ENCODE assay signal across 8 cellular contexts in the genomic region with DNA sequence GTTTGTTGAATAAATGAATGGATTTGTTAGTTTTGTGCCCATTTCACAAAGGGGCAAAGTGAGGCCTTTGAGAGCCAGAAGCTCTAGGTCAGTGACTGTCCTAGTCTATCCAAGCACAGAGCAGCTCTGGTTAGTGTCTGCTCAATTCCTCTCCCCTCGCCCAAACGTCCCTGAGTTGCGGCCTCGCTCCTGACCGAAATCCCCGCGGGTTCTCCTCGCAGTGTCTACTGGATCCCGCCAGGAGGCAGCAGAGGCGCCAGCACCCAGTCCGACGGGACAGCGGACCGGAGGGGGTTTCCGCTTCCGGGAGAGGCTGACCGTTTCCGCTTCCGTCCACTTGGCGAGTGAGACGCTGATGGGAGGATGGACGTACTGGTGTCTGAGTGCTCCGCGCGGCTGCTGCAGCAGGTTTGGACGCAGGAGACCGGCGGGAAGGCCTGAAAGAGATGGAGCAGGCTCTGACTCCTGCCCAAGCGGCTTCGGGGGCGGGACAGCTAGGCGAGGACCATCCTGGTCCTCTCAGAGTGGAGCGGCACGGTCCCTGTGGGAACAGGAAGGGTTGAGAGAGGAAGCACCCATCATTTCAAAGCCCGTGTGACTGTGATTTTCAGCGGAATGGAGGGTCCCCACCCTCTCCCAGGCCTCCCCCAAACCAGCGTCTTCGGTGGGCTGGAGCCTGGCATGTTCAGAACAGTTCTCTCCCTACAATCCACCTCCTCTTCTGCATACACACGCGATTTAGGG. TPM values are rescaled to one million over a fixed set of nuclear protein-coding genes. Genes with fewer than 3 reads are reported as not detected.
A peak's percentile ranks its signal among the peaks of the same experiment; 100 is the strongest.
DNase-seq lines count a peak whose midpoint lies in the region; ATAC-seq and TF ChIP-seq lines count a peak whose summit lies in the region.

A gene (plus strand): TSS at position 336 of the 744 bp plus-strand sequence. CDS start 28 bp downstream, at position 364.

- peak within 1 kb of the TSS; percentile 84 for H3K27ac ChIP-seq in GM23338 (ENCODE audit: low read depth)

- H3K4me3 Mint-ChIP-seq in GM23338 = peak within 1 kb of the TSS; percentile 100
- peak within 1 kb of the TSS; percentile 97 to 100 (median 100) for H3K4me3 Mint-ChIP-seq in naive B cell
- H3K4me3 Mint-ChIP-seq in stimulated activated memory B cell treated with anti-CD40 and anti-IgM and Interleukin-4, amounts not matched to agents 10 μg/mL and 1 μg/mL and 100 μg/mL, for 72 hours = peak within 1 kb of the TSS; percentile 98

- peaks cover 36% of the 10 kb centered on the region for H3K79me2 ChIP-seq in GM23338 (replicated peaks; ENCODE audit: insufficient read depth)

- H3K9me2 ChIP-seq in GM23338 (ENCODE audit: insufficient read depth) = no peaks in the 10 kb centered on the region

- 0 out of 2 replicates have a peak, but pooled peaks cover 4% of the 10 kb centered on the region for H3F3A ChIP-seq in GM23338 (replicated peaks; ENCODE audit: low read depth)

- peaks cover 36% of the 10 kb centered on the region for H3K36me3 ChIP-seq in GM23338 (ENCODE audit: insufficient read depth)

- ATAC-seq in GM23338 (peak; percentile 96), naive B cell (ENCODE audit: low read depth in 2 of 2) (peak; percentile 83 to 86)
- ATAC-seq in stimulated activated memory B cell treated with anti-CD40 and anti-IgM and Interleukin-4, amounts not matched to agents 10 μg/mL and 1 μg/mL and 100 μg/mL, for 72 hours = peak; percentile 96

- H3K4me1 Mint-ChIP-seq in GM23338 (peaks cover 11% of the 10 kb centered on the region), naive B cell (peaks cover 24 to 41% (median 31%) of the 10 kb centered on the region in 3 donors)
- H3K4me1 Mint-ChIP-seq in stimulated activated memory B cell treated with anti-CD40 and anti-IgM and Interleukin-4, amounts not matched to agents 10 μg/mL and 1 μg/mL and 100 μg/mL, for 72 hours = peaks cover 30% of the 10 kb centered on the region

- TF ChIP-seq CTCF in GM23338 (conservative IDR thresholded peaks at IDR 0.05; ENCODE audit: low read depth in 2 of 2) = peak; percentile 77 to 95

- H3K4me2 ChIP-seq in GM23338 = peak within 1 kb of the TSS; percentile 97

- H3K27me3 ChIP-seq in GM23338 (ENCODE audit: insufficient read depth) = no peaks in the 10 kb centered on the region

- peaks cover 5% of the 10 kb centered on the region; the same call in 1 of the 2 replicates for H3K4me1 ChIP-seq in GM23338 (ENCODE audit: insufficient read depth)

- H3K27ac Mint-ChIP-seq in GM23338 (peak within 1 kb of the TSS; percentile 60), naive B cell (peak within 1 kb of the TSS; percentile 84 to 98 (median 92))
- H3K27ac Mint-ChIP-seq in stimulated activated memory B cell treated with anti-CD40 and anti-IgM and Interleukin-4, amounts not matched to agents 10 μg/mL and 1 μg/mL and 100 μg/mL, for 72 hours = peak within 1 kb of the TSS; percentile 82

- H3K9me3 Mint-ChIP-seq in GM23338 (no peaks in the 10 kb centered on the region), naive B cell (no peaks in the 10 kb centered on the region)
- no peaks in the 10 kb centered on the region for H3K9me3 Mint-ChIP-seq in stimulated activated memory B cell treated with anti-CD40 and anti-IgM and Interleukin-4, amounts not matched to agents 10 μg/mL and 1 μg/mL and 100 μg/mL, for 72 hours

- H3K36me3 Mint-ChIP-seq in GM23338 (ENCODE audit: low read depth) (peaks cover 41% of the 10 kb centered on the region), naive B cell (peaks cover 12 to 18% of the 10 kb centered on the region in 2 donors)
- peaks cover 19% of the 10 kb centered on the region for H3K36me3 Mint-ChIP-seq in stimulated activated memory B cell treated with anti-CD40 and anti-IgM and Interleukin-4, amounts not matched to agents 10 μg/mL and 1 μg/mL and 100 μg/mL, for 72 hours

- H4K20me1 ChIP-seq in GM23338 (replicated peaks; ENCODE audit: insufficient read depth) = peaks cover 17% of the 10 kb centered on the region; the same call in 1 of the 2 replicates

- H2AFZ ChIP-seq in GM23338 = peak within 1 kb of the TSS; percentile 99

- H3K27me3 Mint-ChIP-seq in GM23338 (ENCODE audit: insufficient read depth, low read depth, poor library complexity) (peaks cover 7% of the 10 kb centered on the region), naive B cell (peaks cover 16 to 21% (median 16%) of the 10 kb centered on the region in 3 donors)
- H3K27me3 Mint-ChIP-seq in stimulated activated memory B cell treated with anti-CD40 and anti-IgM and Interleukin-4, amounts not matched to agents 10 μg/mL and 1 μg/mL and 100 μg/mL, for 72 hours = no peaks in the 10 kb centered on the region

- H3K4me3 ChIP-seq in GM23338 = peak within 1 kb of the TSS; percentile 99

- DNase-seq in ELF-1 (ENCODE audit: low read depth, low spot score) (peak; percentile 97), GM23338 (ENCODE audit: low spot score) (peak; percentile 97), LHCN-M2 (ENCODE audit: low read depth) (peak; percentile 88), RPMI7951 (ENCODE audit: low read depth) (peak; percentile 89), fibroblast of gingiva (ENCODE audit: low read depth) (peak; percentile 89), naive B cell (peak; percentile 74)
- peak; percentile 76 to 82 for DNase-seq in activated T-helper 1 cell treated with anti-CD3 and anti-CD28 coated beads, Interleukin-2, amount 50 U/mL, for 16 hours (ENCODE audit: low read depth in 1 of 2, low spot score in 1 of 2)

TF ChIP-seq in GM23338, 12 proteins besides CTCF, POLR2A, EP300 and RAD21 (continues in another document):
- TF ChIP-seq, protein P1, sequence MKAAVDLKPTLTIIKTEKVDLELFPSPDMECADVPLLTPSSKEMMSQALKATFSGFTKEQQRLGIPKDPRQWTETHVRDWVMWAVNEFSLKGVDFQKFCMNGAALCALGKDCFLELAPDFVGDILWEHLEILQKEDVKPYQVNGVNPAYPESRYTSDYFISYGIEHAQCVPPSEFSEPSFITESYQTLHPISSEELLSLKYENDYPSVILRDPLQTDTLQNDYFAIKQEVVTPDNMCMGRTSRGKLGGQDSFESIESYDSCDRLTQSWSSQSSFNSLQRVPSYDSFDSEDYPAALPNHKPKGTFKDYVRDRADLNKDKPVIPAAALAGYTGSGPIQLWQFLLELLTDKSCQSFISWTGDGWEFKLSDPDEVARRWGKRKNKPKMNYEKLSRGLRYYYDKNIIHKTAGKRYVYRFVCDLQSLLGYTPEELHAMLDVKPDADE (IDR thresholded peaks at IDR 0.05) = peak; percentile 84
- no peak for TF ChIP-seq EZH2 (IDR thresholded peaks at IDR 0.05; ENCODE audit: low read depth, unreplicated experiment)
- no peak for TF ChIP-seq STAT1 (IDR thresholded peaks at IDR 0.05; ENCODE audit: unreplicated experiment)
- TF ChIP-seq ZNF331 (CRISPR knock-in tag; IDR thresholded peaks at IDR 0.05; ENCODE audit: low read depth) = no peak
- peak; percentile 98 for TF ChIP-seq POLR2AphosphoS5 (IDR thresholded peaks at IDR 0.05; ENCODE audit: low read depth)
- TF ChIP-seq, protein P2, sequence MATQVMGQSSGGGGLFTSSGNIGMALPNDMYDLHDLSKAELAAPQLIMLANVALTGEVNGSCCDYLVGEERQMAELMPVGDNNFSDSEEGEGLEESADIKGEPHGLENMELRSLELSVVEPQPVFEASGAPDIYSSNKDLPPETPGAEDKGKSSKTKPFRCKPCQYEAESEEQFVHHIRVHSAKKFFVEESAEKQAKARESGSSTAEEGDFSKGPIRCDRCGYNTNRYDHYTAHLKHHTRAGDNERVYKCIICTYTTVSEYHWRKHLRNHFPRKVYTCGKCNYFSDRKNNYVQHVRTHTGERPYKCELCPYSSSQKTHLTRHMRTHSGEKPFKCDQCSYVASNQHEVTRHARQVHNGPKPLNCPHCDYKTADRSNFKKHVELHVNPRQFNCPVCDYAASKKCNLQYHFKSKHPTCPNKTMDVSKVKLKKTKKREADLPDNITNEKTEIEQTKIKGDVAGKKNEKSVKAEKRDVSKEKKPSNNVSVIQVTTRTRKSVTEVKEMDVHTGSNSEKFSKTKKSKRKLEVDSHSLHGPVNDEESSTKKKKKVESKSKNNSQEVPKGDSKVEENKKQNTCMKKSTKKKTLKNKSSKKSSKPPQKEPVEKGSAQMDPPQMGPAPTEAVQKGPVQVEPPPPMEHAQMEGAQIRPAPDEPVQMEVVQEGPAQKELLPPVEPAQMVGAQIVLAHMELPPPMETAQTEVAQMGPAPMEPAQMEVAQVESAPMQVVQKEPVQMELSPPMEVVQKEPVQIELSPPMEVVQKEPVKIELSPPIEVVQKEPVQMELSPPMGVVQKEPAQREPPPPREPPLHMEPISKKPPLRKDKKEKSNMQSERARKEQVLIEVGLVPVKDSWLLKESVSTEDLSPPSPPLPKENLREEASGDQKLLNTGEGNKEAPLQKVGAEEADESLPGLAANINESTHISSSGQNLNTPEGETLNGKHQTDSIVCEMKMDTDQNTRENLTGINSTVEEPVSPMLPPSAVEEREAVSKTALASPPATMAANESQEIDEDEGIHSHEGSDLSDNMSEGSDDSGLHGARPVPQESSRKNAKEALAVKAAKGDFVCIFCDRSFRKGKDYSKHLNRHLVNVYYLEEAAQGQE (IDR thresholded peaks at IDR 0.05; ENCODE audit: unreplicated experiment) = peak; percentile 41
- TF ChIP-seq JUNB (IDR thresholded peaks at IDR 0.05; ENCODE audit: unreplicated experiment) = no peak
- 0 out of 2 replicates have a peak, but pooled peaks have one; percentile 39 for TF ChIP-seq ZNF114 (CRISPR knock-in tag; IDR thresholded peaks at IDR 0.05)

RNA-seq across cellular contexts. Expression of the gene that starts here (rescaled TPM):
- 129 and 138 TPM in 2 replicates for total RNA-seq in GM23338 (2014; rRNA removed; shearing (Covaris generic))
- polyA plus RNA-seq in GM23338 (2016; fragmentation: Nextera tagmentation; extraction: Ambion mirVana) (63.5 and 75.1 TPM in 2 replicates), naive B cell (ENCODE audit: low read depth in 6 of 6) (10 to 100 TPM in 2 of 6 donors, 1 to 10 TPM in 4; 4.3 to 12.6 (median 9.6) TPM)
- 175 and 234 TPM in 2 replicates for total RNA-seq in LHCN-M2 (2014; rRNA removed)
- polyA plus RNA-seq in LHCN-M2 (2012) = 73.2 TPM
- 122 and 139 TPM in 2 replicates for total RNA-seq in RPMI7951 (2014; rRNA removed; shearing (Covaris generic))

Comparison
In these comparisons a context has a peak if more than half of its experiments do, and no peak if none do; other contexts are left out.
1. Peak in every context shown above with its lines: DNase-seq, ATAC-seq, H3K4me3 ChIP-seq and H3K27ac ChIP-seq.